In the genomic region with DNA sequence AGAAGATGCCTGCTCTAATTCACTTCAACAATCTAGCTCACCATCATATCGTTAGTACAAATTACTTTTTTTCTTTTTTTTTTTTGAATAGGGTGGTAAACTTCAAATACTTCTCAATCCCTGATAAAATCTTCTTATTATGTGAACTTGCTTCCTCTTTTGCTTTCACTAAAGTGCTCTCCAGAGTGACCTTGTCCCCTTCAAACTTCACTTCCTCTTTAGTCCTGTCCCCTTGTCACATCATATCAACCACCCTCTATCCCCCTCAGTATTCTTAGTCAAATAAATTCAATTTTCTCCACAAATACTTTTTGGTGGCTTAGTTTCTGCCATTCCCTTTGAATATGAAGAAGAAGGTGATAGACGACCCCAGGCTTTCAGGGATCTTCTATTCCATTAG, we compare ENCODE assay signal across 22 cellular contexts.
DNase-seq lines count a peak whose midpoint lies in the region; ATAC-seq, FAIRE-seq and TF ChIP-seq lines count a peak whose summit lies in the region.
"Had no signal": no experiment of that assay in that cellular context is flagged by ENCODE, and none has a peak within 500 bp of the region (broad histone marks: within the 10 kb centered on the region; RNA-seq: fewer than 3 reads in every experiment).

No MANE protein-coding gene starts in this region.

- CTCF ChIA-PET in activated CD8-positive, alpha-beta T cell treated with anti-CD3 and anti-CD28 coated beads for 36 hours (lab: Charles Lee) = no interaction called here

- DNase-seq in GM12891 (ENCODE audit: insufficient read length, low spot score) = no peak
- DNase-seq in MV-4-11 (lab: John Stamatoyannopoulos, UW) = peak; percentile 35
- no peak for DNase-seq in T-helper 17 cell
- DNase-seq in memory B cell (ENCODE audit: low spot score in 2 of 2) = no peak
- DNase-seq in activated CD8-positive, alpha-beta T cell treated with anti-CD3 and anti-CD28 coated beads for 36 hours = no peak
- DNase-seq in NCI-H82 treated with DMSO at 0.1 percent for 48 hours (lab: John Stamatoyannopoulos, UW; ENCODE audit: unreplicated experiment) = no peak
- no peak for DNase-seq in activated T-cell treated with anti-CD3 and anti-CD28 coated beads, Interleukin-2, amount 50 U/mL, for 48 hours
- DNase-seq: CD4-positive, CD25-positive, alpha-beta regulatory T cell; DMS79; KG1; NCI-H1694 treated with DMSO at 0.1 percent for 48 hours; NCI-H2081 treated with DMSO at 0.1 percent for 48 hours; NCI-H2171 treated with DMSO at 0.1 percent for 48 hours; NCI-H524 treated with DMSO at 0.1 percent for 48 hours; NCI-H82; Peyer's patch; SW 1271 had no signal

- POLR2A ChIA-PET in activated CD8-positive, alpha-beta T cell treated with anti-CD3 and anti-CD28 coated beads for 36 hours (lab: Charles Lee) = no interaction called here

- intact Hi-C loops in activated CD8-positive, alpha-beta T cell treated with anti-CD3 and anti-CD28 coated beads for 36 hours (cut with micrococcal nuclease) = no loop called here

- no peaks in the 10 kb centered on the region for H3K9me3 ChIP-seq in T-helper 17 cell (ENCODE audit: control insufficient read depth, low read length, poor library complexity, severe bottlenecking)
- H3K9me3 ChIP-seq: HAP-1, Peyer's patch, SJSA1 had no signal

- peak overlapping the region; percentile 45 for H3K4me3 Mint-ChIP-seq in T-helper 17 cell
- H3K4me3 Mint-ChIP-seq in memory B cell = peak overlapping the region; percentile 4
- no peak overlapping the region for H3K4me3 Mint-ChIP-seq in activated CD8-positive, alpha-beta T cell treated with anti-CD3 and anti-CD28 coated beads for 36 hours
- H3K4me3 Mint-ChIP-seq: CD4-positive, CD25-positive, alpha-beta regulatory T cell; GM23338 had no signal

- no peak for TF ChIP-seq CTCF in activated CD8-positive, alpha-beta T cell treated with anti-CD3 and anti-CD28 coated beads for 36 hours (IDR thresholded peaks at IDR 0.05)

- H3K9me3 Mint-ChIP-seq in memory B cell = peaks cover 1% of the 10 kb centered on the region
- no peaks in the 10 kb centered on the region for H3K9me3 Mint-ChIP-seq in activated CD8-positive, alpha-beta T cell treated with anti-CD3 and anti-CD28 coated beads for 36 hours
- H3K9me3 Mint-ChIP-seq: GM23338 had no signal

- H3K27ac Mint-ChIP-seq in T-helper 17 cell = no peak overlapping the region
- H3K27ac Mint-ChIP-seq in memory B cell = no peak overlapping the region
- no peak overlapping the region for H3K27ac Mint-ChIP-seq in activated CD8-positive, alpha-beta T cell treated with anti-CD3 and anti-CD28 coated beads for 36 hours
- H3K27ac Mint-ChIP-seq: CD4-positive, CD25-positive, alpha-beta regulatory T cell; GM23338 had no signal

- FAIRE-seq in GM12891 (lab: Jason Lieb, UNC) = no peak
- FAIRE-seq: GM12892, HepG2 had no signal

- TF ChIP-seq POLR2A in GM12891 (IDR thresholded peaks at IDR 0.05; ENCODE audit: low read depth, low read length) = no peak

- H3K27me3 Mint-ChIP-seq in T-helper 17 cell (peaks cover 27% of the 10 kb centered on the region), memory B cell (peaks cover 4% of the 10 kb centered on the region)
- H3K27me3 Mint-ChIP-seq in activated CD8-positive, alpha-beta T cell treated with anti-CD3 and anti-CD28 coated beads for 36 hours = peaks cover 8% of the 10 kb centered on the region

- ATAC-seq in T-helper 17 cell (no peak), memory B cell (ENCODE audit: low read depth) (no peak)
- ATAC-seq in activated CD8-positive, alpha-beta T cell treated with anti-CD3 and anti-CD28 coated beads for 36 hours = no peak
- ATAC-seq: GM23338, HepG2 had no signal

- H3K36me3 Mint-ChIP-seq in T-helper 17 cell (ENCODE audit: low read depth) = no peaks in the 10 kb centered on the region
- no peaks in the 10 kb centered on the region for H3K36me3 Mint-ChIP-seq in memory B cell
- no peaks in the 10 kb centered on the region for H3K36me3 Mint-ChIP-seq in activated CD8-positive, alpha-beta T cell treated with anti-CD3 and anti-CD28 coated beads for 36 hours (ENCODE audit: low read depth)
- H3K36me3 Mint-ChIP-seq: CD4-positive, CD25-positive, alpha-beta regulatory T cell had no signal

- H3K4me1 Mint-ChIP-seq in T-helper 17 cell (peaks cover 3% of the 10 kb centered on the region), memory B cell (peaks cover 8% of the 10 kb centered on the region)
- no peaks in the 10 kb centered on the region for H3K4me1 Mint-ChIP-seq in activated CD8-positive, alpha-beta T cell treated with anti-CD3 and anti-CD28 coated beads for 36 hours (ENCODE audit: low read depth)
- H3K4me1 Mint-ChIP-seq: CD4-positive, CD25-positive, alpha-beta regulatory T cell had no signal

TF ChIP-seq in GM12891, 5 proteins besides CTCF, POLR2A, EP300 and RAD21:
- peak; percentile 74 for TF ChIP-seq SPI1 (IDR thresholded peaks at IDR 0.05; ENCODE audit: low read depth, low read length)
- no peak for TF ChIP-seq POU2F2 (IDR thresholded peaks at IDR 0.05; ENCODE audit: low read depth, low read length)
